ENCODE assay signal across 12 cellular contexts in genomic region chr1:77280962-77281361, GRCh38. TPM values are rescaled to one million over a fixed set of nuclear protein-coding genes. Genes with fewer than 3 reads are reported as not detected.
A peak's percentile ranks its signal among the peaks of the same experiment; 100 is the strongest.
DNase-seq lines count a peak whose midpoint lies in the region; ATAC-seq, FAIRE-seq and TF ChIP-seq lines count a peak whose summit lies in the region.
"Had no signal": no experiment of that assay in that cellular context is flagged by ENCODE, and none has a peak within 500 bp of the region (broad histone marks: within the 10 kb centered on the region; RNA-seq: fewer than 3 reads in every experiment).

No MANE protein-coding gene starts in this region.

- intact Hi-C loops in activated B cell treated with CpG ODN at 0.5 μM for 24 hours (cut with micrococcal nuclease), result loop anchor here (10.0 kb wide), 1 partner anchor 1206 kb away; the partner anchor contains the start of gene ST6GALNAC3

- FAIRE-seq in GM19239 (lab: Jason Lieb, UNC), result no peak
- FAIRE-seq: endometrium had no signal

- H3K27ac Mint-ChIP-seq in activated naive CD4-positive, alpha-beta T cell treated with anti-CD3 and anti-CD28 coated beads, Interleukin-2, amount 50 U/mL, for 24 hours, result peak overlapping the region; percentile 66
- H3K27ac Mint-ChIP-seq in activated B cell treated with CpG ODN at 0.5 μM for 24 hours (no peak overlapping the region), glutamatergic neuron (ENCODE audit: unreplicated experiment) (peak overlapping the region; percentile 39), type B pancreatic cell (no peak overlapping the region)

- no peak for ATAC-seq in activated B cell treated with CpG ODN at 0.5 μM for 24 hours (ENCODE audit: low read depth)

- H3K4me1 Mint-ChIP-seq in activated naive CD4-positive, alpha-beta T cell treated with anti-CD3 and anti-CD28 coated beads, Interleukin-2, amount 50 U/mL, for 24 hours, result peaks cover 54% of the 10 kb centered on the region
- H3K4me1 Mint-ChIP-seq in activated B cell treated with CpG ODN at 0.5 μM for 24 hours (peaks cover 34% of the 10 kb centered on the region), glutamatergic neuron (ENCODE audit: low read depth, unreplicated experiment) (peaks cover 2% of the 10 kb centered on the region), type B pancreatic cell (ENCODE audit: unreplicated experiment) (no peaks in the 10 kb centered on the region)

- H3K9me3 Mint-ChIP-seq in activated naive CD4-positive, alpha-beta T cell treated with anti-CD3 and anti-CD28 coated beads, Interleukin-2, amount 50 U/mL, for 24 hours, result no peaks in the 10 kb centered on the region
- no peaks in the 10 kb centered on the region for H3K9me3 Mint-ChIP-seq in activated B cell treated with CpG ODN at 0.5 μM for 24 hours
- no peaks in the 10 kb centered on the region for H3K9me3 Mint-ChIP-seq in glutamatergic neuron (ENCODE audit: unreplicated experiment)
- H3K9me3 Mint-ChIP-seq in type B pancreatic cell, result no peaks in the 10 kb centered on the region

- DNase-seq in activated naive CD4-positive, alpha-beta T cell treated with anti-CD3 and anti-CD28 coated beads, Interleukin-2, amount 50 U/mL, for 16 hours, result no peak
- DNase-seq in activated B cell treated with CpG ODN at 0.5 μM for 24 hours (no peak), glutamatergic neuron (no peak), type B pancreatic cell (ENCODE audit: extremely low spot score, unreplicated experiment) (no peak), GM19239 (ENCODE audit: insufficient read length, low spot score) (no peak)
- no peak for DNase-seq in activated effector memory CD4-positive, alpha-beta T cell treated with anti-CD3 and anti-CD28 coated beads, Interleukin-2, amount 50 U/mL, for 16 hours
- no peak for DNase-seq in effector CD8-positive, alpha-beta T cell (lab: John Stamatoyannopoulos, UW)
- DNase-seq: heart right ventricle, SW 1271 had no signal

- POLR2A ChIA-PET in activated B cell treated with CpG ODN at 0.5 μM for 24 hours (lab: Charles Lee), result no interaction called here

- peak overlapping the region; percentile 74 for H3K4me3 Mint-ChIP-seq in activated naive CD4-positive, alpha-beta T cell treated with anti-CD3 and anti-CD28 coated beads, Interleukin-2, amount 50 U/mL, for 24 hours
- peak overlapping the region; percentile 37 for H3K4me3 Mint-ChIP-seq in activated B cell treated with CpG ODN at 0.5 μM for 24 hours
- H3K4me3 Mint-ChIP-seq in glutamatergic neuron (ENCODE audit: unreplicated experiment), result peak overlapping the region; percentile 79
- peak overlapping the region; percentile 80 for H3K4me3 Mint-ChIP-seq in type B pancreatic cell

- CTCF ChIA-PET in activated B cell treated with CpG ODN at 0.5 μM for 24 hours (lab: Charles Lee), result no interaction called here

- no peaks in the 10 kb centered on the region for H3K36me3 Mint-ChIP-seq in activated naive CD4-positive, alpha-beta T cell treated with anti-CD3 and anti-CD28 coated beads, Interleukin-2, amount 50 U/mL, for 24 hours
- H3K36me3 Mint-ChIP-seq in activated B cell treated with CpG ODN at 0.5 μM for 24 hours (ENCODE audit: low read depth), result no peaks in the 10 kb centered on the region
- H3K36me3 Mint-ChIP-seq in glutamatergic neuron (ENCODE audit: unreplicated experiment), result no peaks in the 10 kb centered on the region
- no peaks in the 10 kb centered on the region for H3K36me3 Mint-ChIP-seq in type B pancreatic cell

- no peaks in the 10 kb centered on the region for H3K27me3 Mint-ChIP-seq in activated naive CD4-positive, alpha-beta T cell treated with anti-CD3 and anti-CD28 coated beads, Interleukin-2, amount 50 U/mL, for 24 hours
- peaks cover 40% of the 10 kb centered on the region for H3K27me3 Mint-ChIP-seq in activated B cell treated with CpG ODN at 0.5 μM for 24 hours
- H3K27me3 Mint-ChIP-seq in glutamatergic neuron (ENCODE audit: unreplicated experiment), result peaks cover 11% of the 10 kb centered on the region
- peaks cover 70% of the 10 kb centered on the region for H3K27me3 Mint-ChIP-seq in type B pancreatic cell

- TF ChIP-seq CTCF in activated B cell treated with CpG ODN at 0.5 μM for 24 hours (IDR thresholded peaks at IDR 0.05) (no peak), glutamatergic neuron (IDR thresholded peaks at IDR 0.05; ENCODE audit: partially characterized antibody, unreplicated experiment) (no peak), type B pancreatic cell (conservative IDR thresholded peaks at IDR 0.05) (no peak)

RNA-seq across cellular contexts. Expression of gene AK5, which starts 0.9 kb away (rescaled TPM):
- total RNA-seq in activated B cell treated with CpG ODN at 0.5 μM for 24 hours (not detected in 2 replicates), glutamatergic neuron (ENCODE audit: unreplicated experiment) (0.91 TPM), type B pancreatic cell (ENCODE audit: low replicate concordance) (1.0 and 3.4 TPM in 2 replicates)
- total RNA-seq: ascending aorta had no signal

Comparison
In these comparisons a context has a peak if more than half of its experiments do, and no peak if none do; other contexts are left out.
1. H3K27ac Mint-ChIP-seq: peak in activated naive CD4-positive, alpha-beta T cell treated with anti-CD3 and anti-CD28 coated beads, Interleukin-2, amount 50 U/mL, for 24 hours (single experiment) and glutamatergic neuron (single experiment); none in activated B cell treated with CpG ODN at 0.5 μM for 24 hours (single experiment) and type B pancreatic cell (single experiment).
2. Peak in every context shown above with its lines, with median percentiles within 50 percentile points of each other: H3K4me3 Mint-ChIP-seq.